In the genomic region with DNA sequence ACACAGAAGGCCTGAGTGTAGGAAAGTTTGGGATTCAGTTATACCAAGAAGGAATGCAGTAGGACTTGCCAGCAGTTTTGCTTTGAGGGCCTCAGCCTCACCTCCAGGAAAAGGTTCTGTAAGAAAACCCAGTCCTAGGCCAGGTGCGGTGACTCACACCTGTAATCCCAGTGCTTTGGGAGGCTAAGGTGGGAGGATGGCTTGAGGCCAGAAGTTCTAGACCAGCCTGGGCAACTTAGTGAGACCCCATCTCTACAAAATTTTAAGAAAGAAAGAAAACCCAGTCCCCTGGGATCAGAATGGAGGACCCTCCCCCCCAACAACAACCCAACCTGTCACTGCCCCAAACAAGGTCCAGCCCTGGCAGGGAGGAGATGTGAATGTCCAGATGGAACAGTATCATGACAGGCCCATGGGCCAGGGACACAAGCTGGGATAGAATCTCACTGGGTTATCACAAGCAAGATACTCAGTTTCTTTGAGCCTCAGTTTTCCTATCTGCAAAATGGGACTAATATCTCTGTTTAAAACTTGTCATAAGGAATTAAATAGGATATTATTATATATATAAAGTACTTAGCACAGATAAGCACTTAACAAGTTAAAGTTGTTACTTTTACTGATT, we compare ENCODE assay signal across 32 cellular contexts.
"Had no signal": no experiment of that assay in that cellular context is flagged by ENCODE, and none has a peak within 500 bp of the region (broad histone marks: within the 10 kb centered on the region; RNA-seq: fewer than 3 reads in every experiment).

No MANE protein-coding gene starts in this region.

- H3K36me3 Mint-ChIP-seq: activated naive CD4-positive, alpha-beta T cell treated with anti-CD3 and anti-CD28 coated beads, Interleukin-2, amount 10 ng/mL, durations not matched to agents 7 days and 5 days; activated naive CD8-positive, alpha-beta T cell treated with anti-CD3 and anti-CD28 coated beads, Interleukin-2, amount 10 ng/mL, durations not matched to agents 7 days and 5 days had no signal

- H3K27ac Mint-ChIP-seq: activated B cell treated with CpG ODN at 0.5 μM for 24 hours; activated CD4-positive, alpha-beta memory T cell treated with anti-CD3 and anti-CD28 coated beads, Interleukin-2, amount 10 ng/mL, durations not matched to agents 7 days and 5 days; activated CD4-positive, alpha-beta T cell treated with anti-CD3 and anti-CD28 coated beads, Interleukin-2, amount 10 ng/mL, durations not matched to agents 24 days and 14 days; activated naive CD4-positive, alpha-beta T cell treated with anti-CD3 and anti-CD28 coated beads, Interleukin-2, amount 10 ng/mL, durations not matched to agents 7 days and 5 days; activated naive CD8-positive, alpha-beta T cell treated with anti-CD3 and anti-CD28 coated beads, Interleukin-2, amount 10 ng/mL, durations not matched to agents 7 days and 5 days; activated T-cell treated with anti-CD3 and anti-CD28 coated beads, Interleukin-2, amount 50 U/mL, for 24 hours; activated T-cell treated with anti-CD3 and anti-CD28 coated beads, Interleukin-2, amount 50 U/mL, for 72 hours; brain; dendritic cell treated with granulocyte-macrophage colony-stimulating factor and Interleukin-4, amounts not matched to agents 40 ng/mL and 50 ng/mL, for 4 days; T-cell; T-helper 1 cell treated with Interleukin-12 subunit alpha and Interleukin-12 subunit beta and Interleukin-4 antibody, amounts not matched to agents 30 μg/mL and 1 μg/mL, for 36 hours; T-helper 2 cell treated with Interferon-gamma antibody and Interleukin-4, amounts not matched to agents 5 μg/mL and 100 μg/mL, for 36 hours had no signal

- H3K4me2 ChIP-seq: hepatocyte had no signal

- H3K79me2 ChIP-seq: hepatocyte had no signal

- H3K4me1 ChIP-seq: ascending aorta, esophagus muscularis mucosa, gastroesophageal sphincter, heart right ventricle had no signal

- H2AFZ ChIP-seq: hepatocyte had no signal

- ATAC-seq: activated CD4-positive, CD25-positive, alpha-beta regulatory T cell treated with anti-CD3 and anti-CD28 coated beads, Interleukin-2, amount 50 U/mL, for 24 hours; activated naive CD4-positive, alpha-beta T cell treated with anti-CD3 and anti-CD28 coated beads, Interleukin-2, amount 50 U/mL, for 72 hours; activated T-cell treated with anti-CD3 and anti-CD28 coated beads, Interleukin-2, amount 50 U/mL, for 72 hours; gastroesophageal sphincter; heart right ventricle; T-cell had no signal

- H3K4me1 Mint-ChIP-seq: activated B cell treated with CpG ODN at 0.5 μM for 24 hours; activated CD4-positive, alpha-beta memory T cell treated with anti-CD3 and anti-CD28 coated beads, Interleukin-2, amount 10 ng/mL, durations not matched to agents 7 days and 5 days; activated CD4-positive, alpha-beta T cell treated with anti-CD3 and anti-CD28 coated beads, Interleukin-2, amount 10 ng/mL, durations not matched to agents 24 days and 14 days; activated naive CD4-positive, alpha-beta T cell treated with anti-CD3 and anti-CD28 coated beads, Interleukin-2, amount 10 ng/mL, durations not matched to agents 7 days and 5 days; activated naive CD8-positive, alpha-beta T cell treated with anti-CD3 and anti-CD28 coated beads, Interleukin-2, amount 10 ng/mL, durations not matched to agents 7 days and 5 days; brain; central memory CD8-positive, alpha-beta T cell; T-cell had no signal

- H3K27me3 Mint-ChIP-seq: activated B cell treated with CpG ODN at 0.5 μM for 24 hours; activated CD4-positive, alpha-beta memory T cell treated with anti-CD3 and anti-CD28 coated beads, Interleukin-2, amount 10 ng/mL, durations not matched to agents 7 days and 5 days; activated CD4-positive, alpha-beta T cell treated with anti-CD3 and anti-CD28 coated beads, Interleukin-2, amount 10 ng/mL, durations not matched to agents 24 days and 14 days; activated naive CD4-positive, alpha-beta T cell treated with anti-CD3 and anti-CD28 coated beads, Interleukin-2, amount 10 ng/mL, durations not matched to agents 7 days and 5 days; activated T-cell treated with anti-CD3 and anti-CD28 coated beads, Interleukin-2, amount 50 U/mL, for 24 hours; T-cell had no signal

- H3K27me3 ChIP-seq: ascending aorta, dorsolateral prefrontal cortex, esophagus muscularis mucosa, gastroesophageal sphincter, heart right ventricle, hepatocyte had no signal

- H3K4me3 Mint-ChIP-seq: activated B cell treated with CpG ODN at 0.5 μM for 24 hours; activated CD4-positive, alpha-beta memory T cell treated with anti-CD3 and anti-CD28 coated beads, Interleukin-2, amount 10 ng/mL, durations not matched to agents 7 days and 5 days; activated CD4-positive, alpha-beta T cell treated with anti-CD3 and anti-CD28 coated beads, Interleukin-2, amount 10 ng/mL, durations not matched to agents 24 days and 14 days; activated naive CD4-positive, alpha-beta T cell treated with anti-CD3 and anti-CD28 coated beads, Interleukin-2, amount 10 ng/mL, durations not matched to agents 7 days and 5 days; activated naive CD8-positive, alpha-beta T cell treated with anti-CD3 and anti-CD28 coated beads, Interleukin-2, amount 10 ng/mL, durations not matched to agents 7 days and 5 days; activated T-cell treated with anti-CD3 and anti-CD28 coated beads, Interleukin-2, amount 50 U/mL, for 24 hours; activated T-cell treated with anti-CD3 and anti-CD28 coated beads, Interleukin-2, amount 50 U/mL, for 72 hours; brain; central memory CD8-positive, alpha-beta T cell; dendritic cell treated with granulocyte-macrophage colony-stimulating factor and Interleukin-4, amounts not matched to agents 40 ng/mL and 50 ng/mL, for 4 days; T-cell; T-helper 1 cell treated with Interleukin-12 subunit alpha and Interleukin-12 subunit beta and Interleukin-4 antibody, amounts not matched to agents 30 μg/mL and 1 μg/mL, for 36 hours; T-helper 2 cell treated with Interferon-gamma antibody and Interleukin-4, amounts not matched to agents 5 μg/mL and 100 μg/mL, for 36 hours had no signal

- H3K9me3 Mint-ChIP-seq: activated CD4-positive, alpha-beta memory T cell treated with anti-CD3 and anti-CD28 coated beads, Interleukin-2, amount 10 ng/mL, durations not matched to agents 7 days and 5 days; activated T-cell treated with anti-CD3 and anti-CD28 coated beads, Interleukin-2, amount 50 U/mL, for 24 hours; activated T-cell treated with anti-CD3 and anti-CD28 coated beads, Interleukin-2, amount 50 U/mL, for 72 hours; central memory CD8-positive, alpha-beta T cell had no signal

- H3K27ac ChIP-seq: ascending aorta, coronary artery, dorsolateral prefrontal cortex, esophagus muscularis mucosa, gastroesophageal sphincter, heart right ventricle, hepatocyte, WERI-Rb-1 had no signal

- DNase-seq: activated B cell treated with CpG ODN at 0.5 μM for 24 hours; activated CD4-positive, alpha-beta memory T cell treated with anti-CD3 and anti-CD28 coated beads, Interleukin-2, amount 10 ng/mL, durations not matched to agents 7 days and 5 days; activated CD4-positive, alpha-beta T cell treated with anti-CD3 and anti-CD28 coated beads, Interleukin-2, amount 10 ng/mL, durations not matched to agents 24 days and 14 days; activated CD4-positive, alpha-beta T cell treated with anti-CD3 and anti-CD28 coated beads, Interleukin-2, amount 50 U/mL, for 4 hours; activated CD8-positive, alpha-beta memory T cell treated with anti-CD3 and anti-CD28 coated beads, Interleukin-2, amount 50 U/mL, for 48 hours; activated gamma-delta T cell; activated naive CD4-positive, alpha-beta T cell; activated naive CD4-positive, alpha-beta T cell treated with anti-CD3 and anti-CD28 coated beads, Interleukin-2, amount 10 ng/mL, durations not matched to agents 7 days and 5 days; activated naive CD8-positive, alpha-beta T cell treated with anti-CD3 and anti-CD28 coated beads, Interleukin-2, amount 10 ng/mL, durations not matched to agents 7 days and 5 days; activated T-cell treated with anti-CD3 and anti-CD28 coated beads for 4 hours; activated T-cell treated with anti-CD3 and anti-CD28 coated beads, Interleukin-2, amount 50 U/mL, for 24 hours; activated T-cell treated with anti-CD3 and anti-CD28 coated beads, Interleukin-2, amount 50 U/mL, for 72 hours; dorsolateral prefrontal cortex; effector memory CD4-positive, alpha-beta T cell; foreskin melanocyte; heart right ventricle; T-cell; T1000; WERI-Rb-1 had no signal

- H3K4me3 ChIP-seq: ascending aorta, coronary artery, dorsolateral prefrontal cortex, esophagus muscularis mucosa, gastroesophageal sphincter, heart right ventricle, hepatocyte had no signal

- H3K9me3 ChIP-seq: ascending aorta had no signal

- FAIRE-seq: bronchial epithelial cell had no signal
